Comparison of ENCODE assay signal across 22 cellular contexts in the genomic region with DNA sequence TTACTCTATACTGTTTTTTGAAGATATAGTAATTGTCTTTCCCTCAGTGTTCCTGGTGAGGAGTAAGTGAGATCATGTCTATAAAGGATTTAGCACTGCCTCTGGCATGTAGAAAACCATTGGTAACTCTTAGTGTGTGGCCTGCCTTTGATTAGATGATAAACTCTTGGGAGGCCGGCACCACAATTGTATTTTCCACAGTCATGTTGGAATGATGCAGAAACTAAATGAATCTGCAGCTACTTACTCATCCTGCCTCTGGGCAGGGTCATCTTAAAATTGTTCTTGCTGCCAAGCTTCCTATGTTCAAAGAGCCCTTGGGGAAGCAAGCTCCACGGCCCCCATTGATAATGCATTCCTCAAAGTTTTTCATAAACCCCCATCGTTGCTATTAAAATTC.
"Had no signal": no experiment of that assay in that cellular context is flagged by ENCODE, and none has a peak within 500 bp of the region (broad histone marks: within the 10 kb centered on the region; RNA-seq: fewer than 3 reads in every experiment).

No MANE protein-coding gene starts in this region.

- H3K36me3 ChIP-seq: gastroesophageal sphincter, right atrium auricular region, sigmoid colon had no signal

- H3K4me3 ChIP-seq: dorsolateral prefrontal cortex, gastroesophageal sphincter, right atrium auricular region, sigmoid colon, skin epidermis, testis had no signal

- H3K4me1 Mint-ChIP-seq: mesothelial cell of epicardium; natural killer cell; neural crest cell; stimulated activated naive B cell treated with anti-CD40 and anti-IgM and Interleukin-4, amounts not matched to agents 10 μg/mL and 1 μg/mL and 100 μg/mL, for 72 hours; stimulated activated naive CD8-positive, alpha-beta T cell treated with anti-CD3 and anti-CD28 coated beads, Interleukin-15, amount 100 ng/mL, for 72 hours had no signal

- H3K4me1 ChIP-seq: gastroesophageal sphincter, right atrium auricular region, sigmoid colon, testis had no signal

- H3K9me3 ChIP-seq: right atrium auricular region, sigmoid colon, testis had no signal

- DNase-seq: cortex of kidney; dorsolateral prefrontal cortex; effector memory CD4-positive, alpha-beta T cell; glutamatergic neuron; islet precursor cell; natural killer cell; posterior cingulate gyrus; sigmoid colon; stimulated activated CD4-positive, alpha-beta T cell treated with anti-CD3 and anti-CD28 coated beads, Interleukin-2, amount 100 ng/mL, for 24 hours; stimulated activated CD4-positive, alpha-beta T cell treated with anti-CD3 and anti-CD28 coated beads, Interleukin-4, amount 100 ng/mL, for 4 hours; stimulated activated naive B cell treated with anti-CD40 and anti-IgM and Interleukin-4, amounts not matched to agents 10 μg/mL and 1 μg/mL and 100 μg/mL, for 72 hours; stimulated activated naive CD8-positive, alpha-beta T cell treated with anti-CD3 and anti-CD28 coated beads, Interleukin-15, amount 100 ng/mL, for 72 hours; testis; trophoblast cell had no signal

- H3K27me3 Mint-ChIP-seq: stimulated activated naive B cell treated with anti-CD40 and anti-IgM and Interleukin-4, amounts not matched to agents 10 μg/mL and 1 μg/mL and 100 μg/mL, for 72 hours; stimulated activated naive CD8-positive, alpha-beta T cell treated with anti-CD3 and anti-CD28 coated beads, Interleukin-15, amount 100 ng/mL, for 72 hours had no signal

- H3K27ac Mint-ChIP-seq: mesothelial cell of epicardium; natural killer cell; stimulated activated naive B cell treated with anti-CD40 and anti-IgM and Interleukin-4, amounts not matched to agents 10 μg/mL and 1 μg/mL and 100 μg/mL, for 72 hours; stimulated activated naive CD8-positive, alpha-beta T cell treated with anti-CD3 and anti-CD28 coated beads, Interleukin-15, amount 100 ng/mL, for 72 hours had no signal

- H3K27me3 ChIP-seq: dorsolateral prefrontal cortex, gastroesophageal sphincter, right atrium auricular region, sigmoid colon, testis had no signal

- H3K4me3 Mint-ChIP-seq: mesothelial cell of epicardium; natural killer cell; neural crest cell; stimulated activated naive B cell treated with anti-CD40 and anti-IgM and Interleukin-4, amounts not matched to agents 10 μg/mL and 1 μg/mL and 100 μg/mL, for 72 hours; stimulated activated naive CD8-positive, alpha-beta T cell treated with anti-CD3 and anti-CD28 coated beads, Interleukin-15, amount 100 ng/mL, for 72 hours had no signal

- H3K27ac ChIP-seq: dorsolateral prefrontal cortex, gastroesophageal sphincter, right atrium auricular region, sigmoid colon, skin epidermis, testis had no signal

- ATAC-seq: esophagus mucosa; gastroesophageal sphincter; left lobe of liver; natural killer cell; stimulated activated naive B cell treated with anti-CD40 and anti-IgM and Interleukin-4, amounts not matched to agents 10 μg/mL and 1 μg/mL and 100 μg/mL, for 72 hours; stimulated activated naive CD8-positive, alpha-beta T cell treated with anti-CD3 and anti-CD28 coated beads, Interleukin-15, amount 100 ng/mL, for 72 hours had no signal

- FAIRE-seq: endometrium had no signal

- H3K36me3 Mint-ChIP-seq: mesothelial cell of epicardium; stimulated activated naive B cell treated with anti-CD40 and anti-IgM and Interleukin-4, amounts not matched to agents 10 μg/mL and 1 μg/mL and 100 μg/mL, for 72 hours had no signal
